Comparison of ENCODE assay signal across 8 cellular contexts in genomic region chr11:119100960-119101349, GRCh38. TPM values are rescaled to one million over a fixed set of nuclear protein-coding genes. Genes with fewer than 3 reads are reported as not detected.
DNase-seq lines count a peak whose midpoint lies in the region; ATAC-seq, FAIRE-seq and TF ChIP-seq lines count a peak whose summit lies in the region.

No MANE protein-coding gene starts in this region.

- H3K36me3 ChIP-seq in HCT116 (ENCODE audit: control insufficient read depth in 1 of 2, insufficient read depth in 2 of 2, low read length in 2 of 2) (peaks cover 10 to 25% of the 10 kb centered on the region in 2 experiments; a peak in 3 of 4 replicates), WERI-Rb-1 (peaks cover 28% of the 10 kb centered on the region), small intestine (ENCODE audit: control insufficient read depth in 2 of 2, insufficient read depth in 2 of 2, low read length in 2 of 2) (peaks cover 0 to 2% of the 10 kb centered on the region in 2 donors)

- no peaks in the 10 kb centered on the region for H4K20me1 ChIP-seq in HCT116 (ENCODE audit: insufficient read depth)

- peak overlapping the region; percentile 81 for H3K9ac ChIP-seq in HCT116 (ENCODE audit: low read length)

- H3K27me3 ChIP-seq in HCT116 (ENCODE audit: insufficient read depth, low read length) = no peaks in the 10 kb centered on the region
- H3K27me3 ChIP-seq in WERI-Rb-1 (ENCODE audit: insufficient read depth, low read depth, severe bottlenecking) = no peaks in the 10 kb centered on the region
- no peaks in the 10 kb centered on the region for H3K27me3 ChIP-seq in right cardiac atrium (ENCODE audit: control insufficient read depth, insufficient read depth)
- no peaks in the 10 kb centered on the region for H3K27me3 ChIP-seq in small intestine (ENCODE audit: control insufficient read depth in 2 of 2, insufficient read depth in 2 of 2, low read length in 2 of 2)

- TF ChIP-seq POLR2A in HCT116 (IDR thresholded peaks at IDR 0.05; ENCODE audit: borderline replicate concordance, extremely low read depth, insufficient read depth, insufficient read length) = no peak

- intact Hi-C loops in HCT116 (cut with micrococcal nuclease) = loop anchor here (2.0 to 10.0 kb wide), 6 partner anchors 68 to 371 kb away; partner anchors contain the start of genes NLRX1 and USP2
- intact Hi-C loops in right cardiac atrium (cut with DNase I) = no loop called here

- no peak overlapping the region for H2AFZ ChIP-seq in HCT116 (ENCODE audit: low read depth, low read length, poor library complexity, severe bottlenecking)

- POLR2A ChIA-PET in HCT116 (lab: Charles Lee) = no interaction called here

- H3K4me2 ChIP-seq in HCT116 (ENCODE audit: low read length) = peak overlapping the region; percentile 89

- H3K27ac ChIP-seq in HCT116 (ENCODE audit: low read depth, low read length) (peak overlapping the region; percentile 96), WERI-Rb-1 (peak overlapping the region; percentile 98), right cardiac atrium (ENCODE audit: low read length) (no peak overlapping the region), small intestine (ENCODE audit: low read depth in 1 of 2, low read length in 1 of 2) (peak overlapping the region in 1 of 2 donors; percentile 99)

- no peak for TF ChIP-seq CTCF in HCT116 (IDR thresholded peaks at IDR 0.05 in 2 of 3, conservative IDR thresholded peaks at IDR 0.05 in 1 of 3; ENCODE audit: borderline replicate concordance in 1 of 3, insufficient read depth in 1 of 3, low read depth in 2 of 3, low read length in 2 of 3)
- no peak for TF ChIP-seq CTCF in WERI-Rb-1 (IDR thresholded peaks at IDR 0.05; ENCODE audit: low read depth, low read length)

- 5% methylated on average over 7 of the region's 7 CpGs for WGBS in right cardiac atrium
- WGBS in small intestine, 3 donors = 0 to 5% (median 4%) methylated on average over 7 of the region's 7 CpGs

- no peak for TF ChIP-seq RAD21 in HCT116 (IDR thresholded peaks at IDR 0.05; ENCODE audit: low read depth)

- peak overlapping the region; percentile 58 to 78 for H3K4me3 ChIP-seq in HCT116 (replicated peaks in 1 of 2; ENCODE audit: low read depth in 1 of 2, low read length in 2 of 2)
- H3K4me3 ChIP-seq in WERI-Rb-1 (ENCODE audit: low read depth, low read length) = peak overlapping the region; percentile 68
- peak overlapping the region; percentile 87 for H3K4me3 ChIP-seq in right cardiac atrium (ENCODE audit: low read length)
- H3K4me3 ChIP-seq in small intestine (ENCODE audit: low read depth in 1 of 2, low read length in 2 of 2) = peak overlapping the region; percentile 58 to 85

- H3K9me2 ChIP-seq in HCT116 (ENCODE audit: insufficient read depth) = no peaks in the 10 kb centered on the region

- DNase-seq in HCT116 (ENCODE audit: low read depth, low spot score) = no peak
- DNase-seq in WERI-Rb-1 = no peak
- DNase-seq in right cardiac atrium = no peak
- no peak for DNase-seq in small intestine
- no peak for DNase-seq in NCI-H526 treated with DMSO at 0.1 percent for 48 hours (lab: John Stamatoyannopoulos, UW)

- FAIRE-seq in small intestine (lab: Jason Lieb, UNC) = no peak

- peaks cover 32% of the 10 kb centered on the region for H3K79me2 ChIP-seq in HCT116 (ENCODE audit: insufficient read depth, low read length)

- no TSS peak for BruUV-seq in HCT116 (replicated peaks; lab: Mats Ljungman, UMichigan)

- H3K4me1 ChIP-seq in HCT116 (ENCODE audit: control insufficient read depth in 1 of 2, insufficient read depth in 2 of 2, low read length in 2 of 2) = peaks cover 28 to 37% of the 10 kb centered on the region in 2 experiments
- H3K4me1 ChIP-seq in right cardiac atrium (ENCODE audit: control insufficient read depth, insufficient read depth, low read length) = peaks cover 7% of the 10 kb centered on the region
- peaks cover 2 to 8% of the 10 kb centered on the region in 2 donors for H3K4me1 ChIP-seq in small intestine (ENCODE audit: control insufficient read depth in 2 of 2, insufficient read depth in 1 of 2, low read depth in 1 of 2, low read length in 1 of 2)

- ATAC-seq in HCT116 (peak; percentile 3; the same call in 1 of the 2 replicates), right cardiac atrium (no peak), HG02610 (IDR thresholded peaks at IDR 0.05; ENCODE audit: unreplicated experiment) (no peak), GM18909 (IDR thresholded peaks at IDR 0.05; ENCODE audit: poor library complexity, unreplicated experiment) (no peak), GM18498 (IDR thresholded peaks at IDR 0.05; ENCODE audit: unreplicated experiment) (no peak)

- H3K9me3 ChIP-seq in HCT116 (ENCODE audit: control insufficient read depth in 1 of 2, insufficient read depth in 1 of 2, low read depth in 1 of 2, low read length in 2 of 2) (no peaks in the 10 kb centered on the region), WERI-Rb-1 (ENCODE audit: severe bottlenecking) (no peaks in the 10 kb centered on the region), right cardiac atrium (ENCODE audit: control insufficient read depth, low read length) (no peaks in the 10 kb centered on the region), small intestine (ENCODE audit: control insufficient read depth, low read depth) (no peaks in the 10 kb centered on the region)

- RAD21 ChIA-PET in HCT116 (lab: Charles Lee; ENCODE audit: low non-redundant PET in 1 of 2, low total read pairs in 2 of 2, uncharacterized antibody in 2 of 2, unreplicated experiment in 2 of 2) = no interaction called here

- CTCF ChIA-PET in HCT116 (lab: Charles Lee) = no interaction called here

TF ChIP-seq in HCT116, 20 proteins besides CTCF, POLR2A, EP300 and RAD21:
- TF ChIP-seq SRF (IDR thresholded peaks at IDR 0.05; ENCODE audit: low read depth) (no peak), POLR2AphosphoS5 (IDR thresholded peaks at IDR 0.05; ENCODE audit: low read depth, low read length) (no peak), CEBPB (IDR thresholded peaks at IDR 0.05; ENCODE audit: low read depth) (no peak), ZFX (IDR thresholded peaks at IDR 0.05) (no peak), ELF1 (IDR thresholded peaks at IDR 0.05; ENCODE audit: borderline replicate concordance, low read depth) (no peak), ZNF274 (IDR thresholded peaks at IDR 0.05; ENCODE audit: low read depth, low read length) (no peak), MAX (IDR thresholded peaks at IDR 0.05) (no peak), ZBTB33 (IDR thresholded peaks at IDR 0.05; ENCODE audit: extremely low read depth, insufficient replicate concordance, low read length) (no peak), EZH2 (IDR thresholded peaks at IDR 0.05) (no peak)
TF ChIP-seq in HCT116: peak in this region for 0.

RNA-seq across cellular contexts. Expression of gene DPAGT1, which starts 0.7 kb away (rescaled TPM):
- total RNA-seq in HCT116 (2021; ENCODE audit: unreplicated experiment) (45.1 TPM), right cardiac atrium (10 to 100 TPM; 15.2 to 24.7 (median 23.9) TPM)
- 33.2 and 36.2 TPM in 2 replicates for polyA plus RNA-seq in HCT116 (2012)
- polyA plus RNA-seq in right cardiac atrium (14.4 TPM), small intestine (10 to 100 TPM; 10.8 to 51.2 (median 12.5) TPM)

RNA-seq across cellular contexts. Expression of gene C2CD2L, which starts 6.2 kb away (rescaled TPM):
- total RNA-seq in HCT116 (2021; ENCODE audit: unreplicated experiment) (12.4 TPM), right cardiac atrium (10 to 100 TPM in 3 of 4 donors, 1 to 10 TPM in 1; 9.1 to 11.9 (median 11.0) TPM)
- 10.3 and 12.1 TPM in 2 replicates for polyA plus RNA-seq in HCT116 (2012)
- polyA plus RNA-seq in right cardiac atrium (9.2 TPM), small intestine (10 to 100 TPM; 14.9 to 21.7 (median 19.2) TPM)

RNA-seq across cellular contexts. Expression of gene HMBS, which starts 16.3 kb away (rescaled TPM):
- total RNA-seq in HCT116 (2021; ENCODE audit: unreplicated experiment) = 69.0 TPM
- polyA plus RNA-seq in HCT116 (2012) = 64.7 and 73.9 TPM in 2 replicates
- 10 to 100 TPM; 17.3 to 28.0 (median 22.2) TPM for total RNA-seq in right cardiac atrium
- polyA plus RNA-seq in right cardiac atrium = 28.0 TPM
- 10 to 100 TPM; 19.5 to 45.3 (median 21.5) TPM for polyA plus RNA-seq in small intestine

RNA-seq across cellular contexts. Expression of gene HINFP, which starts 20.4 kb away (rescaled TPM):
- total RNA-seq in HCT116 (2021; ENCODE audit: unreplicated experiment) (38.1 TPM), right cardiac atrium (10 to 100 TPM; 11.4 to 17.0 (median 15.4) TPM)
- polyA plus RNA-seq in HCT116 (2012) = 26.4 and 30.5 TPM in 2 replicates
- polyA plus RNA-seq in right cardiac atrium (8.4 TPM), small intestine (10 to 100 TPM; 12.3 to 24.4 (median 14.3) TPM)

RNA-seq across cellular contexts. Expression of gene VPS11, which starts 33.3 kb away (rescaled TPM):
- total RNA-seq in HCT116 (2021; ENCODE audit: unreplicated experiment) = 20.4 TPM
- polyA plus RNA-seq in HCT116 (2012) = 24.5 and 26.4 TPM in 2 replicates
- 10 to 100 TPM; 20.4 to 23.7 (median 21.5) TPM for total RNA-seq in right cardiac atrium
- 23.5 TPM for polyA plus RNA-seq in right cardiac atrium
- polyA plus RNA-seq in small intestine = 10 to 100 TPM; 26.0 to 56.4 (median 33.5) TPM
